ENCODE assay signal across 18 cellular contexts in the genomic region with DNA sequence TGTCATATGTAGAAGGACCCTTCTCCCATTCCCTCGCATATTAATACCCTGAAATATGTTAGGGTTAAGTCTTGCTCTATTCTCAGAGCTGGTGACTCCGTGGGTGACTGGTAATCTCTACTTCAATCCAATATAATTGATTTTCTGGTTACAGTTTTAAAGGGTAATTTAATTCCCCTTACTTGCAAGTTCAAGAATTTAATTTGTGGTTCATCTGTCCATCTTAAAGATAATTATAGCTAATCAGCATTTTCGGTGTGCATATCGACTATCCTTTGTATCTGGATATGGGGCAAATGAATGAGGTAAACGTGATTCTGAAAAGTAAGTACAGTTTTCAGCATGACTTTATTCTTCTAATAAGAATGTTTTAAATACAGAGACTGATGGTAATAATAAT.
DNase-seq lines count a peak whose midpoint lies in the region; ATAC-seq, FAIRE-seq and TF ChIP-seq lines count a peak whose summit lies in the region.
"Had no signal": no experiment of that assay in that cellular context is flagged by ENCODE, and none has a peak within 500 bp of the region (broad histone marks: within the 10 kb centered on the region; RNA-seq: fewer than 3 reads in every experiment).

No MANE protein-coding gene starts in this region.

- H3K9ac ChIP-seq in HepG2 (ENCODE audit: insufficient read depth, low read depth, low read length), result no peak overlapping the region
- H3K9ac ChIP-seq in K562 (ENCODE audit: insufficient read depth in 1 of 2, low read depth in 2 of 2, low read length in 2 of 2), result no peak overlapping the region

- POLR2A ChIA-PET in HepG2 (lab: Yijun Ruan, JAX), result no interaction called here
- POLR2A ChIA-PET in K562 (lab: Yijun Ruan, JAX), result interaction anchor here (0.7 kb wide), 1 partner anchor 829 kb away, joined by 3 read pairs; no protein-coding TSS in a partner anchor

- TF ChIP-seq CTCF in HepG2 (CRISPR knock-in tag; IDR thresholded peaks at IDR 0.05) (no peak), right lobe of liver (IDR thresholded peaks at IDR 0.05) (no peak), K562 (IDR thresholded peaks at IDR 0.05 in 2 of 3, conservative IDR thresholded peaks at IDR 0.05 in 1 of 3; ENCODE audit: insufficient read depth in 2 of 3, low read depth in 1 of 3, low read length in 3 of 3) (no peak)

- DNase-seq in HepG2 (ENCODE audit: low spot score) (no peak), right lobe of liver (no peak), NCI-H146 treated with DMSO at 0.1 percent for 48 hours (lab: John Stamatoyannopoulos, UW; ENCODE audit: unreplicated experiment) (peak; percentile 48), K562 (ENCODE audit: extremely low read depth in 1 of 4, low spot score in 3 of 4) (no peak)
- DNase-seq: 8988T; C1 segment of cervical spinal cord; Calu3; CD4-positive, alpha-beta memory T cell; DMS53; DMS79 treated with DMSO at 0.1 percent for 48 hours; GF-D8; H9 had no signal

- H3K79me2 ChIP-seq in HepG2 (ENCODE audit: insufficient read depth, low read length), result no peaks in the 10 kb centered on the region
- H3K79me2 ChIP-seq in K562 (ENCODE audit: control insufficient read depth, insufficient read depth, low read length), result no peaks in the 10 kb centered on the region

- ATAC-seq in HepG2 (no peak), right lobe of liver (no peak), K562 (no peak), GM21825 (IDR thresholded peaks at IDR 0.05; ENCODE audit: unreplicated experiment) (no peak), GM18907 (IDR thresholded peaks at IDR 0.05; ENCODE audit: unreplicated experiment) (no peak)
- ATAC-seq: GM23338, HCT116 had no signal

- H3K36me3 ChIP-seq in HepG2 (replicated peaks in 1 of 2; ENCODE audit: control insufficient read depth in 1 of 2, insufficient read depth in 2 of 2, low read length in 2 of 2) (no peaks in the 10 kb centered on the region), right lobe of liver (no peaks in the 10 kb centered on the region), K562 (ENCODE audit: control insufficient read depth, insufficient read depth, low read length) (no peaks in the 10 kb centered on the region)

- no peak for TF ChIP-seq POLR2A in HepG2 (IDR thresholded peaks at IDR 0.05; ENCODE audit: insufficient read depth in 1 of 2, low read depth in 2 of 2, low read length in 2 of 2)
- no peak for TF ChIP-seq POLR2A in right lobe of liver (IDR thresholded peaks at IDR 0.05)
- TF ChIP-seq POLR2A in K562 (conservative IDR thresholded peaks at IDR 0.05), result no peak

- in situ Hi-C loops in HepG2 (cut with HindIII; ENCODE audit: extremely low pct_ligation_motif_present, low pct_unique_long_range_greater_than_20kb), result no loop called here
- in situ Hi-C loops in K562 (cut with MboI), result no loop called here

- 16% methylated on average over 5 of the region's 5 CpGs for WGBS in HepG2 (ENCODE audit: low lambda C conversion rate)
- WGBS in right lobe of liver (ENCODE audit: insufficient coverage, low coverage, low lambda C conversion rate, missing lambda C conversion rate), result 72% methylated on average over 5 of the region's 5 CpGs
- WGBS in K562 (ENCODE audit: insufficient coverage, low coverage, missing lambda C conversion rate), result 0% methylated on average over 5 of the region's 5 CpGs

- intact Hi-C loops in HepG2 (cut with micrococcal nuclease; ENCODE audit: unreplicated experiment), result no loop called here
- intact Hi-C loops in right lobe of liver (cut with DNase I), result no loop called here
- intact Hi-C loops in K562 (cut with micrococcal nuclease), result no loop called here

- H3K9me3 ChIP-seq in HepG2 (ENCODE audit: low read length), result no peaks in the 10 kb centered on the region
- H3K9me3 ChIP-seq in right lobe of liver, result no peaks in the 10 kb centered on the region
- H3K9me3 ChIP-seq in K562 (replicated peaks; ENCODE audit: control insufficient read depth, insufficient read depth, low read depth, low read length), result no peaks in the 10 kb centered on the region

- no peaks in the 10 kb centered on the region for H4K20me1 ChIP-seq in HepG2 (ENCODE audit: insufficient read depth, low read length)
- no peaks in the 10 kb centered on the region for H4K20me1 ChIP-seq in K562 (replicated peaks; ENCODE audit: control insufficient read depth, insufficient read depth, low read length)

- H3K27ac ChIP-seq in HepG2 (ENCODE audit: extremely low read length, insufficient read depth, low read length), result no peak overlapping the region
- no peak overlapping the region for H3K27ac ChIP-seq in right lobe of liver
- H3K27ac ChIP-seq in K562 (ENCODE audit: extremely low read depth, low read depth, low read length), result no peak overlapping the region

- H3K9me1 ChIP-seq in K562 (ENCODE audit: control insufficient read depth, insufficient read depth, low read length), result no peaks in the 10 kb centered on the region

- no peaks in the 10 kb centered on the region for H3K27me3 ChIP-seq in HepG2 (ENCODE audit: control insufficient read depth in 1 of 2, insufficient read depth in 2 of 2, low read length in 2 of 2)
- H3K27me3 ChIP-seq in right lobe of liver, result no peaks in the 10 kb centered on the region
- H3K27me3 ChIP-seq in K562 (ENCODE audit: control insufficient read depth in 2 of 2, insufficient read depth in 2 of 2, low read length in 2 of 2), result no peaks in the 10 kb centered on the region

- CTCF ChIA-PET in HepG2 (lab: Yijun Ruan, JAX; ENCODE audit: low intra/inter-chr PET ratio, low total read pairs), result no interaction called here
- CTCF ChIA-PET in K562 (lab: Yijun Ruan, JAX; ENCODE audit: low intra/inter-chr PET ratio), result no interaction called here

- TF ChIP-seq EP300 in HepG2 (IDR thresholded peaks at IDR 0.05; ENCODE audit: low read depth in 2 of 2, low read length in 2 of 2) (no peak), HepG2 (CRISPR knock-in tag; IDR thresholded peaks at IDR 0.05; ENCODE audit: borderline replicate concordance) (no peak), K562 (IDR thresholded peaks at IDR 0.05; ENCODE audit: low read length) (no peak)

- H3K4me3 ChIP-seq in HepG2 (replicated peaks in 1 of 3; ENCODE audit: insufficient read depth in 1 of 3, low read depth in 2 of 3, low read length in 3 of 3) (no peak overlapping the region), right lobe of liver (no peak overlapping the region), K562 (no peak overlapping the region)
- H3K4me3 ChIP-seq: GM23338 had no signal

- no peak overlapping the region for H2AFZ ChIP-seq in HepG2 (ENCODE audit: low read length)
- no peak overlapping the region for H2AFZ ChIP-seq in K562 (ENCODE audit: low read depth, low read length)
- H2AFZ ChIP-seq: GM23338 had no signal

- no peak for FAIRE-seq in HepG2 (lab: Jason Lieb, UNC)
- no peak for FAIRE-seq in K562 (lab: Jason Lieb, UNC)
- FAIRE-seq: GM12891, GM18507 had no signal

- BruUV-seq in HepG2 (replicated peaks; lab: Mats Ljungman, UMichigan) (no TSS peak), K562 (replicated peaks; lab: Mats Ljungman, UMichigan) (no TSS peak)

- TF ChIP-seq RAD21 in HepG2 (CRISPR knock-in tag; IDR thresholded peaks at IDR 0.05) (no peak), K562 (CRISPR knock-in tag; conservative IDR thresholded peaks at IDR 0.05 in 1 of 2, IDR thresholded peaks at IDR 0.05 in 1 of 2) (no peak)

- H3K4me1 ChIP-seq in HepG2 (ENCODE audit: insufficient read depth, low read length) (peaks cover 11% of the 10 kb centered on the region), right lobe of liver (no peaks in the 10 kb centered on the region), K562 (replicated peaks in 1 of 2; ENCODE audit: control insufficient read depth in 2 of 2, insufficient read depth in 2 of 2, low read length in 2 of 2) (no peaks in the 10 kb centered on the region)

- no peak overlapping the region for H3K4me2 ChIP-seq in HepG2 (ENCODE audit: low read depth, low read length)
- H3K4me2 ChIP-seq in K562 (ENCODE audit: insufficient read depth, low read length), result no peak overlapping the region
- H3K4me2 ChIP-seq: GM23338 had no signal

TF ChIP-seq in HepG2, 621 proteins besides CTCF, POLR2A, EP300 and RAD21 (continues in another document):
- no peak for TF ChIP-seq DMTF1 (CRISPR knock-in tag; IDR thresholded peaks at IDR 0.05)
- peak; percentile 66 for TF ChIP-seq MAFF (IDR thresholded peaks at IDR 0.05; ENCODE audit: low read depth, low read length)

TF ChIP-seq in K562, 482 proteins besides CTCF, POLR2A, EP300 and RAD21:
- TF ChIP-seq NFE2 (IDR thresholded peaks at IDR 0.05; ENCODE audit: low read depth), result no peak
- TF ChIP-seq ZNF316 (IDR thresholded peaks at IDR 0.05), result 0 out of 2 replicates have a peak, but pooled peaks have one; percentile 7

Comparison
In these comparisons a context has a peak if more than half of its experiments do, and no peak if none do; other contexts are left out.
1. Of the 241 proteins assayed by ChIP-seq in both HepG2 and K562: peak only in HepG2: MAFF and MAFK; only in K562: none; in both: none; in neither: 239.